ENCODE assay signal across 8 cellular contexts in the genomic region with DNA sequence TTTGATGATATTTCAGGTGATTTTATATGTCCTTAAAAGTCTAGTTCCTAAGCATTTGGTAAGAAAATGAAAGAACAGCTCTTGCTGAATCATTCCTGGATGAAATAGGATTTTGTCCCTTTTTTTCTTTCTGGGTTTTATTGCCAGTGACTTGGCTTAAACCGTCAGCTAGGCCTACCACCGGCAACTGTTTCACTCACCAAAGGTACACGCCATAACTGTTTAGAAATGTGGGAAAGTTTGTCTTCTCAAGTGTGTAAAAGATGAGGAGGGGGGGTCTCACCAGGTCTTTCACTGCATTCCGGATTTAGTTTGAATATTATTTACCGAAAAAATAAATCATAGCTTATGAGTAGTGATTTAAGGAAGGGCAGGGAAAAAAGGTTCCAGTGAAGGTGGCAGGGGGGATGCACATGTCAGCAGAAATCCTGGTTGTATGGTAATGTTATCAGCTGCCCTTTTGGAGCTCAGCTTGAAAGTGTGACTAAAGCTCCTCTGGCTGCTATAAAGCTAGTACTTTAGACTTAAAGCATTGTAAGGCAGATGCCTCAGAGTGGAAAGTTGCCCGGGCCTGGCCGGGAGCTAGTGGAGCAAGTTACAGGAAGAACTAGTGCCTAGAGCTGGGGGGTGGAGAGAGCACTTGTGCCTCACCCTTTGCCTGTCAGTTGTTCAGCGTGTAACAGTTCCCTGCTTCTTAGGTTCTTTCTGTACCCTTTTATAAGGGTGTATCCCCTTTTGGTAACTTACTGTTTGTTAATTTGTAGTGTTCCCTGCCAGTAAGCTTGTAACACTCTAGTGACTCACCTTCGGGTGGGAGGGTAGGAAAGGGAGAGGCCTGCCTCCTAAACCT. TPM values are rescaled to one million over a fixed set of nuclear protein-coding genes. Genes with fewer than 3 reads are reported as not detected.
A peak's percentile ranks its signal among the peaks of the same experiment; 100 is the strongest.
DNase-seq lines count a peak whose midpoint lies in the region; ATAC-seq, FAIRE-seq and TF ChIP-seq lines count a peak whose summit lies in the region.

No MANE protein-coding gene starts in this region.

- no peak for TF ChIP-seq POLR2A in H54 (IDR thresholded peaks at IDR 0.05; ENCODE audit: low read depth, low read length)

- no peaks in the 10 kb centered on the region for H3K36me3 ChIP-seq in lung (ENCODE audit: control insufficient read depth in 2 of 2, insufficient read depth in 2 of 2, low read length in 2 of 2)

- H3K4me3 ChIP-seq in coronary artery (peak overlapping the region; percentile 98), lung (peak overlapping the region; percentile 36)

- H3K9me3 ChIP-seq in lung (ENCODE audit: control insufficient read depth in 2 of 2, insufficient read depth in 1 of 2, low read length in 1 of 2): no peaks in the 10 kb centered on the region

- H3K4me1 Mint-ChIP-seq in T-helper 2 cell treated with Interferon-gamma antibody and Interleukin-4, amounts not matched to agents 5 μg/mL and 100 μg/mL, for 36 hours (ENCODE audit: low read depth): peaks cover 46% of the 10 kb centered on the region

- no peak for TF ChIP-seq CTCF in coronary artery (IDR thresholded peaks at IDR 0.05)
- TF ChIP-seq CTCF in lung (IDR thresholded peaks at IDR 0.05; ENCODE audit: control extremely low read depth, extremely low read depth): no peak

- H3K4me1 ChIP-seq in lung (ENCODE audit: control insufficient read depth in 2 of 2, insufficient read depth in 2 of 2, low read length in 2 of 2): peaks cover 12 to 21% of the 10 kb centered on the region in 2 donors

- WGBS in lung, 2 donors: 36 to 63% methylated on average over 9 of the region's 9 CpGs

- peak overlapping the region; percentile 95 for H3K27ac Mint-ChIP-seq in T-helper 2 cell treated with Interferon-gamma antibody and Interleukin-4, amounts not matched to agents 5 μg/mL and 100 μg/mL, for 36 hours

- ATAC-seq in lung (ENCODE audit: insufficient read depth, low FRiP score): peak; percentile 13

- H3K27me3 ChIP-seq in lung (ENCODE audit: control insufficient read depth, insufficient read depth): no peaks in the 10 kb centered on the region

- peak overlapping the region; percentile 92 to 98 for H3K27ac ChIP-seq in coronary artery
- H3K27ac ChIP-seq in lung (ENCODE audit: low read depth in 1 of 2, low read length in 1 of 2): peak overlapping the region; percentile 91 to 100

- FAIRE-seq in H54 (lab: Jason Lieb, UNC): peak; percentile 80

- DNase-seq in A172 (ENCODE audit: low spot score) (peak; percentile 70), H54 (ENCODE audit: insufficient read length, low spot score) (peak; percentile 36), coronary artery (ENCODE audit: low spot score) (peak; percentile 89), lung (ENCODE audit: low spot score) (peak; percentile 84), D341Med (ENCODE audit: low spot score) (no peak)
- DNase-seq in T-helper 2 cell treated with Interferon-gamma antibody and Interleukin-4, amounts not matched to agents 5 μg/mL and 100 μg/mL, for 36 hours (ENCODE audit: low spot score): peak; percentile 49
- peak in 2 of 3 donors; percentile 33 to 60 for DNase-seq in stimulated activated CD4-positive, alpha-beta T cell treated with anti-CD3 and anti-CD28 coated beads, TNF-alpha, amount 100 ng/mL, for 48 hours (ENCODE audit: low read depth in 3 of 3)
- no peak for DNase-seq in activated CD4-positive, CD25-positive, alpha-beta regulatory T cell treated with anti-CD3 and anti-CD28 coated beads, Interleukin-2, amount 50 U/mL, for 72 hours

- peak overlapping the region; percentile 98 for H3K4me3 Mint-ChIP-seq in T-helper 2 cell treated with Interferon-gamma antibody and Interleukin-4, amounts not matched to agents 5 μg/mL and 100 μg/mL, for 36 hours

- H3K27me3 Mint-ChIP-seq in T-helper 2 cell treated with Interferon-gamma antibody and Interleukin-4, amounts not matched to agents 5 μg/mL and 100 μg/mL, for 36 hours (ENCODE audit: low read depth): peaks cover 9% of the 10 kb centered on the region

- H3K9me3 Mint-ChIP-seq in T-helper 2 cell treated with Interferon-gamma antibody and Interleukin-4, amounts not matched to agents 5 μg/mL and 100 μg/mL, for 36 hours: no peaks in the 10 kb centered on the region

- H3K36me3 Mint-ChIP-seq in T-helper 2 cell treated with Interferon-gamma antibody and Interleukin-4, amounts not matched to agents 5 μg/mL and 100 μg/mL, for 36 hours (ENCODE audit: low read depth): peaks cover 17% of the 10 kb centered on the region

RNA-seq across cellular contexts. Expression of a gene that starts 3.1 kb away (rescaled TPM):
- 42.1 and 50.9 TPM in 2 replicates for total RNA-seq in A172 (2014; rRNA removed; shearing (Covaris generic))
- 100 to 1,000 TPM; 561 to 715 TPM for total RNA-seq in lung
- 100 to 1,000 TPM; 320 to 663 TPM for polyA plus RNA-seq in lung

Comparison
In these comparisons a context has a peak if more than half of its experiments do, and no peak if none do; other contexts are left out.
1. DNase-seq: peak in A172 (single experiment), H54 (single experiment), T-helper 2 cell treated with Interferon-gamma antibody and Interleukin-4, amounts not matched to agents 5 μg/mL and 100 μg/mL, for 36 hours (single experiment), coronary artery (single experiment), lung (single experiment) and stimulated activated CD4-positive, alpha-beta T cell treated with anti-CD3 and anti-CD28 coated beads, TNF-alpha, amount 100 ng/mL, for 48 hours (2 of 3); none in activated CD4-positive, CD25-positive, alpha-beta regulatory T cell treated with anti-CD3 and anti-CD28 coated beads, Interleukin-2, amount 50 U/mL, for 72 hours (single experiment) and D341Med (single experiment).
2. RNA of a gene that starts 3.1 kb away (total RNA-seq): 561 to 715 TPM in lung; 42.1 to 50.9 TPM in A172; every median in the first group is over 10 times any median in the second.